Comparison of ENCODE assay signal across 1 cellular context in genomic region chr6:106658469-106658868, GRCh38.
TF ChIP-seq lines count a peak whose summit lies in the region.

No MANE protein-coding gene starts in this region.

TF ChIP-seq in K562, 482 proteins besides CTCF, POLR2A, EP300 and RAD21 (continued from another document):
- TF ChIP-seq ATF3 (IDR thresholded peaks at IDR 0.05) = no peak
- no peak for TF ChIP-seq ATF3 (CRISPR knock-in tag; conservative IDR thresholded peaks at IDR 0.05)
- TF ChIP-seq RBM39 (optimal IDR thresholded peaks at IDR 0.05; ENCODE audit: low read depth, low read length) = no peak
- TF ChIP-seq SP1 (CRISPR knock-in tag; IDR thresholded peaks at IDR 0.05) = no peak
- TF ChIP-seq ZNF316 (IDR thresholded peaks at IDR 0.05) = no peak
TF ChIP-seq in K562: peak in this region for 7.
